ENCODE assay signal across 14 cellular contexts in the genomic region with DNA sequence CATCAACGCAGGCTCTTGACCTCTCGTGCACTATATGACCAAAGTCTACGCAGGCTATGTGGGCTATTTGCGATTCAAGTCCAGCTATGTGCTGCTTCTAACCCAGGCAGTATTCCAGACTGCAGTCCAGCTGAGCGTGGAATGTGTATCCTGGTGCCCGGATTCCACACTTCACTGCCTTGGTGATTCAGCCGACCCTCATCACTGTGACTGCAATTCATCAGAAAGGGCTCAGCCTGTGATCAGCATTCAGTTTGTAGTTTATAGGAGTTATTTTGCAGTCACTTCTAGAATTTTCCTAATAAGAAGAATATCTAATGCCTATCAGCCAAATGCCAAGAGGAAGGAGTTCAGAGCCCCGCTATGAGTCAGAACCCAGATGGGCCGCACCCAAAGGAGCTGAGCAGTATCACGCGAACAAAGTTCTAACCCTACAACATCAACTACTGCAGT.
A peak's percentile ranks its signal among the peaks of the same experiment; 100 is the strongest.
DNase-seq lines count a peak whose midpoint lies in the region; ATAC-seq, FAIRE-seq and TF ChIP-seq lines count a peak whose summit lies in the region.
"Had no signal": no experiment of that assay in that cellular context is flagged by ENCODE, and none has a peak within 500 bp of the region (broad histone marks: within the 10 kb centered on the region; RNA-seq: fewer than 3 reads in every experiment).

No MANE protein-coding gene starts in this region.

- H3K27ac ChIP-seq in right cardiac atrium (ENCODE audit: low read length) (no peak overlapping the region), keratinocyte (ENCODE audit: control insufficient read depth, insufficient read depth, low read length) (no peak overlapping the region), thyroid gland (peak overlapping the region; percentile 52 to 70 (median 59))
- H3K27ac ChIP-seq: heart right ventricle had no signal

- no peaks in the 10 kb centered on the region for H3K36me3 ChIP-seq in keratinocyte (ENCODE audit: control insufficient read depth in 2 of 2, extremely low read depth in 1 of 2, insufficient read depth in 2 of 2, low read length in 2 of 2)
- no peaks in the 10 kb centered on the region for H3K36me3 ChIP-seq in thyroid gland
- H3K36me3 ChIP-seq: HAP-1, heart right ventricle had no signal

- H3K9me3 ChIP-seq in right cardiac atrium (ENCODE audit: control insufficient read depth, low read length) (no peaks in the 10 kb centered on the region), keratinocyte (ENCODE audit: control insufficient read depth, low read depth, low read length) (no peaks in the 10 kb centered on the region), thyroid gland (no peaks in the 10 kb centered on the region)
- H3K9me3 ChIP-seq: HAP-1, heart right ventricle had no signal

- in situ Hi-C loops in GM13976 (cut with MboI; ENCODE audit: low sequenced_read_pairs, unreplicated experiment), result no loop called here

- DNase-seq in right cardiac atrium, result no peak
- DNase-seq in Right ventricle myocardium superior, result no peak
- peak; percentile 94 for DNase-seq in astrocyte of the hippocampus (ENCODE audit: low read depth, low spot score)
- no peak for DNase-seq in keratinocyte (ENCODE audit: low read depth, low spot score)
- DNase-seq in thyroid gland, result peak; percentile 76 to 88
- no peak for DNase-seq in GM13976 (ENCODE audit: low spot score)
- DNase-seq: GDM1, heart right ventricle, MM.1S, NCI-H524 had no signal

- H3K27me3 ChIP-seq in right cardiac atrium (ENCODE audit: control insufficient read depth, insufficient read depth) (no peaks in the 10 kb centered on the region), keratinocyte (ENCODE audit: control insufficient read depth, extremely low read depth, insufficient read depth, low read length) (no peaks in the 10 kb centered on the region), thyroid gland (no peaks in the 10 kb centered on the region)

- H3K79me2 ChIP-seq in keratinocyte (ENCODE audit: control insufficient read depth, insufficient read depth, low read length), result no peaks in the 10 kb centered on the region

- intact Hi-C loops in right cardiac atrium (cut with DNase I) (no loop called here), Right ventricle myocardium superior (cut with DNase I) (no loop called here), thyroid gland (cut with DNase I) (no loop called here)

- no peaks in the 10 kb centered on the region for H3K4me1 ChIP-seq in right cardiac atrium (ENCODE audit: control insufficient read depth, insufficient read depth, low read length)
- peaks cover 19% of the 10 kb centered on the region for H3K4me1 ChIP-seq in keratinocyte (ENCODE audit: control insufficient read depth, extremely low read depth, insufficient read depth, low read length)
- peaks cover 17 to 33% of the 10 kb centered on the region in 2 donors for H3K4me1 ChIP-seq in thyroid gland
- H3K4me1 ChIP-seq: HAP-1, heart right ventricle had no signal

- H2AFZ ChIP-seq in keratinocyte (ENCODE audit: control insufficient read depth, low read length), result no peak overlapping the region

- TF ChIP-seq CTCF in keratinocyte (optimal IDR thresholded peaks at IDR 0.05 in 1 of 3, IDR thresholded peaks at IDR 0.05 in 1 of 3, conservative IDR thresholded peaks at IDR 0.05 in 1 of 3; ENCODE audit: extremely low read depth in 1 of 3, insufficient read depth in 2 of 3, low read length in 3 of 3) (no peak), thyroid gland (IDR thresholded peaks at IDR 0.05) (no peak), GM13976 (IDR thresholded peaks at IDR 0.05; ENCODE audit: borderline replicate concordance, control extremely low read depth, extremely low read depth, insufficient read depth, missing control alignments) (no peak)

- no peak for TF ChIP-seq POLR2A in thyroid gland (IDR thresholded peaks at IDR 0.05)

- dilution Hi-C loops in keratinocyte (cut with MboI; ENCODE audit: extremely low pct_ligation_motif_present, low sequenced_read_pairs), result no loop called here

- peak overlapping the region; percentile 4 for H3K4me2 ChIP-seq in keratinocyte (ENCODE audit: control insufficient read depth, extremely low read depth, insufficient read depth, low read depth, low read length)

- H4K20me1 ChIP-seq in keratinocyte (ENCODE audit: control insufficient read depth, extremely low read depth, insufficient read depth, low read length), result no peaks in the 10 kb centered on the region

- FAIRE-seq in keratinocyte (lab: Jason Lieb, UNC), result peak; percentile 59
- FAIRE-seq: colon had no signal

- ATAC-seq in right cardiac atrium (peak; percentile 51 to 54), Right ventricle myocardium superior (ENCODE audit: poor library complexity) (no peak), GM18511 (IDR thresholded peaks at IDR 0.05; ENCODE audit: unreplicated experiment) (no peak), GM21723 (IDR thresholded peaks at IDR 0.05; ENCODE audit: unreplicated experiment) (no peak)

- no peaks in the 10 kb centered on the region for H3K9me1 ChIP-seq in keratinocyte (ENCODE audit: control insufficient read depth, extremely low read depth, insufficient read depth, low read length)

- H3K9ac ChIP-seq in keratinocyte (ENCODE audit: control insufficient read depth, extremely low read depth, insufficient read depth, low read length), result no peak overlapping the region

- WGBS in right cardiac atrium, result 83% methylated on average over 11 of the region's 11 CpGs
- WGBS in thyroid gland, 2 donors, result 38 to 50% methylated on average over 8 to 11 of the region's 11 CpGs

- H3K4me3 ChIP-seq in right cardiac atrium (ENCODE audit: low read length), result no peak overlapping the region
- no peak overlapping the region for H3K4me3 ChIP-seq in keratinocyte (ENCODE audit: control insufficient read depth in 2 of 3, extremely low read depth in 1 of 3, insufficient read depth in 2 of 3, low read depth in 1 of 3, low read length in 3 of 3)
- H3K4me3 ChIP-seq in thyroid gland (replicated peaks in 1 of 3), result no peak overlapping the region
- H3K4me3 ChIP-seq: HAP-1, heart right ventricle had no signal

Comparison
In these comparisons a context has a peak if more than half of its experiments do, and no peak if none do; other contexts are left out.
1. ATAC-seq: peak in right cardiac atrium (2 of 2); none in Right ventricle myocardium superior (single experiment), GM18511 (single experiment) and GM21723 (single experiment).
2. DNase-seq: peak in astrocyte of the hippocampus (single experiment) and thyroid gland (2 of 2); none in right cardiac atrium (0 of 3), Right ventricle myocardium superior (single experiment), keratinocyte (single experiment) and GM13976 (single experiment).
3. H3K27ac ChIP-seq: peak in thyroid gland (3 of 3); none in right cardiac atrium (single experiment) and keratinocyte (single experiment).